8 cellular contexts compared by ENCODE assay signal in genomic region chr5:58460727-58461286, GRCh38. TPM values are rescaled to one million over a fixed set of nuclear protein-coding genes. Genes with fewer than 3 reads are reported as not detected.
A peak's percentile ranks its signal among the peaks of the same experiment; 100 is the strongest.
DNase-seq lines count a peak whose midpoint lies in the region; ATAC-seq and TF ChIP-seq lines count a peak whose summit lies in the region.

No MANE protein-coding gene starts in this region.

- peaks cover 10 to 22% of the 10 kb centered on the region in 2 donors for H3K27me3 Mint-ChIP-seq in natural killer cell treated with Interleukin-12 subunit alpha and Interleukin-12 subunit beta and Interleukin-15 and Interleukin-18, amount 100 ng/mL, for 72 hours

- no peaks in the 10 kb centered on the region for H3K9me3 ChIP-seq in RWPE2 (ENCODE audit: severe bottlenecking)

- H3K27ac ChIP-seq in RWPE2 (ENCODE audit: poor library complexity, severe bottlenecking), result peak overlapping the region; percentile 82

- H3K4me1 ChIP-seq in RWPE2 (ENCODE audit: insufficient read depth, poor library complexity, severe bottlenecking), result peaks cover 24% of the 10 kb centered on the region

- H3K36me3 ChIP-seq in RWPE2 (ENCODE audit: low read depth), result peaks cover 39% of the 10 kb centered on the region

- no peaks in the 10 kb centered on the region for H3K36me3 Mint-ChIP-seq in natural killer cell treated with Interleukin-12 subunit alpha and Interleukin-12 subunit beta and Interleukin-15 and Interleukin-18, amount 100 ng/mL, for 72 hours

- H3K4me3 ChIP-seq in Jurkat, Clone E6-1 (ENCODE audit: low read length), result no peak overlapping the region
- H3K4me3 ChIP-seq in RWPE2 (ENCODE audit: severe bottlenecking) (peak overlapping the region; percentile 91), fibroblast of the aortic adventitia (ENCODE audit: low read depth, low read length) (peak overlapping the region; percentile 72)

- H3K9me3 Mint-ChIP-seq in natural killer cell treated with Interleukin-12 subunit alpha and Interleukin-12 subunit beta and Interleukin-15 and Interleukin-18, amount 100 ng/mL, for 72 hours, result no peaks in the 10 kb centered on the region

- peak overlapping the region; percentile 82 for H3K4me3 Mint-ChIP-seq in natural killer cell treated with Interleukin-12 subunit alpha and Interleukin-12 subunit beta and Interleukin-15 and Interleukin-18, amount 100 ng/mL, for 72 hours

- ATAC-seq in GM21723 (IDR thresholded peaks at IDR 0.05; ENCODE audit: unreplicated experiment), result peak; percentile 83
- ATAC-seq in RWPE2 (ENCODE audit: low read depth), result peak; percentile 62
- peak; percentile 80 to 81 for ATAC-seq in natural killer cell treated with Interleukin-12 subunit alpha and Interleukin-12 subunit beta and Interleukin-15 and Interleukin-18, amount 100 ng/mL, for 72 hours
- peak; percentile 78 for ATAC-seq in stimulated activated naive CD8-positive, alpha-beta T cell treated with anti-CD3 and anti-CD28 coated beads, Interleukin-15, Interleukin-2, amounts not matched to agents 100 U/mL and 50 U/mL, for 24 hours

- peak; percentile 97 for TF ChIP-seq CTCF in RWPE2 (IDR thresholded peaks at IDR 0.05; ENCODE audit: poor library complexity, severe bottlenecking)
- TF ChIP-seq CTCF in fibroblast of the aortic adventitia (IDR thresholded peaks at IDR 0.05; ENCODE audit: insufficient read depth, low read length), result peak; percentile 79

- DNase-seq in DMS79 treated with DMSO at 0.1 percent for 48 hours (lab: John Stamatoyannopoulos, UW) (peak; percentile 64), RWPE2 (ENCODE audit: low spot score) (peak; percentile 90), fibroblast of the aortic adventitia (ENCODE audit: low read depth) (peak; percentile 90)
- DNase-seq in Jurkat, Clone E6-1 (ENCODE audit: low read depth, low spot score), result peak; percentile 31
- peak; percentile 85 for DNase-seq in activated effector memory CD4-positive, alpha-beta T cell treated with Interleukin-2 at 50 U/mL for 16 hours
- DNase-seq in natural killer cell treated with Interleukin-12 subunit alpha and Interleukin-12 subunit beta and Interleukin-15 and Interleukin-18, amount 100 ng/mL, for 72 hours (ENCODE audit: low spot score), result peak; percentile 89
- peak; percentile 91 for DNase-seq in stimulated activated naive CD8-positive, alpha-beta T cell treated with anti-CD3 and anti-CD28 coated beads, Interleukin-15, Interleukin-2, amounts not matched to agents 100 U/mL and 50 U/mL, for 24 hours

- H3K27ac Mint-ChIP-seq in natural killer cell treated with Interleukin-12 subunit alpha and Interleukin-12 subunit beta and Interleukin-15 and Interleukin-18, amount 100 ng/mL, for 72 hours, result peak overlapping the region; percentile 48 to 60

- H3K27me3 ChIP-seq in RWPE2 (ENCODE audit: insufficient read depth, poor library complexity, severe bottlenecking), result no peaks in the 10 kb centered on the region

- peaks cover 9 to 17% of the 10 kb centered on the region in 2 donors for H3K4me1 Mint-ChIP-seq in natural killer cell treated with Interleukin-12 subunit alpha and Interleukin-12 subunit beta and Interleukin-15 and Interleukin-18, amount 100 ng/mL, for 72 hours (ENCODE audit: low read depth in 2 of 2)

RNA-seq across cellular contexts. Expression of gene PLK2, which starts 0.9 kb away (rescaled TPM):
- polyA plus RNA-seq in Jurkat, Clone E6-1 (2012; ENCODE audit: insufficient read depth, insufficient read length), result not detected
- total RNA-seq in fibroblast of the aortic adventitia (ENCODE audit: low replicate concordance), result 400 and 1,041 TPM in 2 replicates
- total RNA-seq in natural killer cell treated with Interleukin-12 subunit alpha and Interleukin-12 subunit beta and Interleukin-15 and Interleukin-18, amount 100 ng/mL, for 72 hours, result 1 to 10 TPM; 4.0 to 8.5 TPM

RNA-seq across cellular contexts. Expression of gene GAPT, which starts 30.4 kb away (rescaled TPM):
- polyA plus RNA-seq in Jurkat, Clone E6-1 (2012; ENCODE audit: insufficient read depth, insufficient read length), result not detected
- total RNA-seq in fibroblast of the aortic adventitia (ENCODE audit: low replicate concordance), result not detected in 2 replicates
- under 1 TPM in 1 of 2 donors, not detected in 1; 0.31 TPM for total RNA-seq in natural killer cell treated with Interleukin-12 subunit alpha and Interleukin-12 subunit beta and Interleukin-15 and Interleukin-18, amount 100 ng/mL, for 72 hours

Comparison
In these comparisons a context has a peak if more than half of its experiments do, and no peak if none do; other contexts are left out.
1. DNase-seq: peak in every context shown above with its lines; median percentile 91 in stimulated activated naive CD8-positive, alpha-beta T cell treated with anti-CD3 and anti-CD28 coated beads, Interleukin-15, Interleukin-2, amounts not matched to agents 100 U/mL and 50 U/mL, for 24 hours; 90 in RWPE2; 90 in fibroblast of the aortic adventitia; 89 in natural killer cell treated with Interleukin-12 subunit alpha and Interleukin-12 subunit beta and Interleukin-15 and Interleukin-18, amount 100 ng/mL, for 72 hours; 85 in activated effector memory CD4-positive, alpha-beta T cell treated with Interleukin-2 at 50 U/mL for 16 hours; 64 in DMS79 treated with DMSO at 0.1 percent for 48 hours; 31 in Jurkat, Clone E6-1.
2. RNA of gene PLK2, which starts 0.9 kb away (total RNA-seq): 400 to 1,041 TPM in fibroblast of the aortic adventitia; 4.0 to 8.5 TPM in natural killer cell treated with Interleukin-12 subunit alpha and Interleukin-12 subunit beta and Interleukin-15 and Interleukin-18, amount 100 ng/mL, for 72 hours; every median in the first group is over 10 times any median in the second.
3. Peak in every context shown above with its lines, with median percentiles within 50 percentile points of each other: ATAC-seq.